14 cellular contexts compared by ENCODE assay signal in genomic region chr7:32680259-32681173, GRCh38.
DNase-seq lines count a peak whose midpoint lies in the region; ATAC-seq, FAIRE-seq and TF ChIP-seq lines count a peak whose summit lies in the region.
"Had no signal": no experiment of that assay in that cellular context is flagged by ENCODE, and none has a peak within 500 bp of the region (broad histone marks: within the 10 kb centered on the region; RNA-seq: fewer than 3 reads in every experiment).

No MANE protein-coding gene starts in this region.

- H2AK5ac ChIP-seq in H1 (ENCODE audit: low read depth, low read length), result peak overlapping the region; percentile 97; the same call in 1 of the 2 replicates

- CTCF ChIA-PET in H1 (lab: Charles Lee; ENCODE audit: partially characterized antibody), result no interaction called here

- POLR2A ChIA-PET in H1 (lab: Charles Lee; ENCODE audit: partially characterized antibody), result interaction anchor here (1.2 to 1.9 kb wide), 2 partner anchors 8 to 9 kb away, joined by 3 to 6 read pairs; no protein-coding TSS in a partner anchor

- DNase-seq in EL, result peak; percentile 13
- peak; percentile 19 for DNase-seq in NCI-H1048 (lab: John Stamatoyannopoulos, UW)
- DNase-seq in H1 (ENCODE audit: low read depth in 1 of 2, low spot score in 2 of 2), result peak in 1 of 2 experiments; percentile 10
- peak in 1 of 3 donors; percentile 41 for DNase-seq in mucosa of descending colon
- DNase-seq in activated naive CD8-positive, alpha-beta T cell treated with anti-CD3 and anti-CD28 coated beads for 36 hours, result no peak
- DNase-seq in GM12892 (ENCODE audit: insufficient read length), result no peak
- no peak for DNase-seq in stimulated activated CD4-positive, alpha-beta T cell treated with anti-CD3 and anti-CD28 coated beads, Interleukin-15, amount 100 ng/mL, for 24 hours
- DNase-seq: activated CD4-positive, alpha-beta T cell treated with anti-CD3 and anti-CD28 coated beads, Interleukin-2, amount 50 U/mL, for 48 hours; NCI-H446; stimulated activated naive CD8-positive, alpha-beta T cell treated with anti-CD3 and anti-CD28 coated beads, Interleukin-15, Interleukin-2, amounts not matched to agents 100 U/mL and 50 U/mL, for 24 hours had no signal

- H4K8ac ChIP-seq in H1 (ENCODE audit: extremely low read depth, insufficient read depth, low read length), result no peak overlapping the region

- no peaks in the 10 kb centered on the region for H3K36me3 Mint-ChIP-seq in activated naive CD8-positive, alpha-beta T cell treated with anti-CD3 and anti-CD28 coated beads for 36 hours

- peak overlapping the region; percentile 87 for H2BK20ac ChIP-seq in H1 (ENCODE audit: low read length)

- FAIRE-seq in H1 (lab: Jason Lieb, UNC) (peak; percentile 87), GM12892 (lab: Jason Lieb, UNC) (no peak)
- FAIRE-seq: HepG2 had no signal

- H3K27ac Mint-ChIP-seq in activated naive CD8-positive, alpha-beta T cell treated with anti-CD3 and anti-CD28 coated beads for 36 hours, result no peak overlapping the region
- H3K27ac Mint-ChIP-seq: neural progenitor cell had no signal

- H3K18ac ChIP-seq in H1 (ENCODE audit: extremely low read depth, low read length), result peak overlapping the region; percentile 88

- peak overlapping the region; percentile 99 for H2BK12ac ChIP-seq in H1 (ENCODE audit: low read depth, low read length)

- no peak overlapping the region for H2BK15ac ChIP-seq in H1 (ENCODE audit: low read length)

- H3K9me3 Mint-ChIP-seq in activated naive CD8-positive, alpha-beta T cell treated with anti-CD3 and anti-CD28 coated beads for 36 hours, result no peaks in the 10 kb centered on the region
- H3K9me3 Mint-ChIP-seq: neural progenitor cell had no signal

- H3K79me2 ChIP-seq in H1 (ENCODE audit: control insufficient read depth in 1 of 2, insufficient read depth in 2 of 2, low read length in 2 of 2), result no peaks in the 10 kb centered on the region

- H3K9ac ChIP-seq in H1 (replicated peaks in 1 of 4; ENCODE audit: extremely low read depth in 1 of 4, low read depth in 3 of 4, low read length in 3 of 4), result peak overlapping the region in 3 of 4 experiments; percentile 29 to 57 (median 46); a peak in 5 of 7 replicates
- H3K9ac ChIP-seq: neural progenitor cell had no signal

- no peaks in the 10 kb centered on the region for H3K27me3 ChIP-seq in H1 (replicated peaks in 1 of 4; ENCODE audit: control insufficient read depth in 3 of 4, extremely low read depth in 1 of 4, insufficient read depth in 3 of 4, low read length in 3 of 4)
- H3K27me3 ChIP-seq: neural progenitor cell had no signal

- H3K36me3 ChIP-seq in H1 (ENCODE audit: control insufficient read depth in 2 of 4, insufficient read depth in 4 of 4, low read length in 3 of 4) (peaks cover 0 to 14% (median 1%) of the 10 kb centered on the region in 4 experiments; a peak in 3 of 8 replicates), mucosa of descending colon (ENCODE audit: low read depth) (no peaks in the 10 kb centered on the region)
- H3K36me3 ChIP-seq: neural progenitor cell had no signal

- peak overlapping the region; percentile 34 for H4K91ac ChIP-seq in H1 (replicated peaks; ENCODE audit: insufficient read length, low read length)

- 31% methylated on average over 6 of the region's 6 CpGs; no CpG with 5 or more reads in 1 of the 2 experiments for WGBS in H1 (ENCODE audit: extremely low coverage in 1 of 2, insufficient coverage in 1 of 2, insufficient read length in 1 of 2, insufficient replicate concordance in 2 of 2, low coverage in 1 of 2, low lambda C conversion rate in 2 of 2, missing lambda C conversion rate in 1 of 2), 2 experiments

- H3K4me3 ChIP-seq in H1 (ENCODE audit: extremely low read depth in 1 of 4, insufficient read depth in 2 of 4, low read depth in 3 of 4, low read length in 4 of 4) (peak overlapping the region in 1 of 4 experiments; percentile 42; a peak in 1 of 8 replicates), mucosa of descending colon (no peak overlapping the region)
- H3K4me3 ChIP-seq: neural progenitor cell, SK-N-MC had no signal

- H3K27me3 Mint-ChIP-seq in activated naive CD8-positive, alpha-beta T cell treated with anti-CD3 and anti-CD28 coated beads for 36 hours, result peaks cover 2% of the 10 kb centered on the region

- peak overlapping the region; percentile 96 for H3K27ac ChIP-seq in H1 (ENCODE audit: low read depth, low read length)
- H3K27ac ChIP-seq: neural progenitor cell, SK-N-MC had no signal

- TF ChIP-seq POLR2A in H1 (IDR thresholded peaks at IDR 0.05; ENCODE audit: control extremely low read depth in 1 of 2, low read depth in 2 of 2, low read length in 2 of 2) (peak; percentile 20 to 64), GM12892 (IDR thresholded peaks at IDR 0.05; ENCODE audit: low read depth, low read length) (no peak)

- H3K4ac ChIP-seq in H1 (replicated peaks; ENCODE audit: insufficient read length, low read depth, low read length), result no peak overlapping the region

- TF ChIP-seq RAD21 in H1 (IDR thresholded peaks at IDR 0.05 in 1 of 2, conservative IDR thresholded peaks at IDR 0.05 in 1 of 2; ENCODE audit: low read depth in 2 of 2, low read length in 2 of 2), result no peak; a peak in 1 of 4 replicates

- no peak overlapping the region for H3K56ac ChIP-seq in H1 (replicated peaks; ENCODE audit: insufficient read length, low read depth, low read length)

- peak in 1 of 2 experiments; percentile 85; a peak in 1 of 3 replicates for TF ChIP-seq EP300 in H1 (IDR thresholded peaks at IDR 0.05; ENCODE audit: borderline replicate concordance in 1 of 2, low read depth in 2 of 2, low read length in 2 of 2)

- peaks cover 5 to 16% of the 10 kb centered on the region in 2 experiments; a peak in 3 of 4 replicates for H3K9me3 ChIP-seq in H1 (ENCODE audit: insufficient read depth in 2 of 2, low read depth in 1 of 2, low read length in 1 of 2)
- no peaks in the 10 kb centered on the region for H3K9me3 ChIP-seq in mucosa of descending colon

- peak overlapping the region; percentile 21 to 54 for H3K4me2 ChIP-seq in H1 (ENCODE audit: insufficient read depth in 1 of 2, low read depth in 2 of 2, low read length in 2 of 2)
- H3K4me2 ChIP-seq: neural progenitor cell had no signal

- H3K4me1 Mint-ChIP-seq in activated naive CD8-positive, alpha-beta T cell treated with anti-CD3 and anti-CD28 coated beads for 36 hours, result peaks cover 18% of the 10 kb centered on the region
- H3K4me1 Mint-ChIP-seq: neural progenitor cell had no signal

- peaks cover 4 to 13% (median 9%) of the 10 kb centered on the region in 4 experiments for H3K4me1 ChIP-seq in H1 (replicated peaks in 1 of 4; ENCODE audit: control insufficient read depth in 3 of 4, insufficient read depth in 4 of 4, low read length in 3 of 4)
- H3K4me1 ChIP-seq in mucosa of descending colon (ENCODE audit: low read depth), result no peaks in the 10 kb centered on the region
- H3K4me1 ChIP-seq: neural progenitor cell had no signal

- H3K14ac ChIP-seq in H1 (ENCODE audit: insufficient read length), result no peak overlapping the region

- H3K79me1 ChIP-seq in H1 (ENCODE audit: low read depth, low read length), result no peaks in the 10 kb centered on the region

- no peak overlapping the region for H2BK120ac ChIP-seq in H1 (replicated peaks; ENCODE audit: low read depth, low read length)

- no peak overlapping the region for H3K23ac ChIP-seq in H1 (ENCODE audit: insufficient read length)

- intact Hi-C loops in mucosa of descending colon (cut with DNase I, micrococcal nuclease), result no loop called here

- no peaks in the 10 kb centered on the region for H3K23me2 ChIP-seq in H1 (ENCODE audit: low read depth, low read length)

- ATAC-seq in mucosa of descending colon, result peak; percentile 82
- ATAC-seq in GM18498 (IDR thresholded peaks at IDR 0.05; ENCODE audit: unreplicated experiment), result no peak
- ATAC-seq: HepG2; stimulated activated naive CD8-positive, alpha-beta T cell treated with anti-CD3 and anti-CD28 coated beads, Interleukin-15, Interleukin-2, amounts not matched to agents 100 U/mL and 50 U/mL, for 24 hours had no signal

- no peak overlapping the region for H4K5ac ChIP-seq in H1 (ENCODE audit: insufficient read length, low read depth, low read length)

- no peak for TF ChIP-seq CTCF in H1 (IDR thresholded peaks at IDR 0.05; ENCODE audit: control extremely low read depth in 1 of 3, insufficient read depth in 1 of 3, low read depth in 1 of 3, low read length in 3 of 3)
- TF ChIP-seq CTCF in mucosa of descending colon (IDR thresholded peaks at IDR 0.05), result no peak

- no peaks in the 10 kb centered on the region for H4K20me1 ChIP-seq in H1 (replicated peaks in 1 of 2; ENCODE audit: control insufficient read depth in 1 of 2, insufficient read depth in 2 of 2, low read length in 2 of 2)

- peak overlapping the region; percentile 97 for H2BK5ac ChIP-seq in H1 (ENCODE audit: low read depth, low read length)

- H3K4me3 Mint-ChIP-seq in activated naive CD8-positive, alpha-beta T cell treated with anti-CD3 and anti-CD28 coated beads for 36 hours, result no peak overlapping the region
- H3K4me3 Mint-ChIP-seq: neural progenitor cell had no signal

- no peak overlapping the region for H2AFZ ChIP-seq in H1 (ENCODE audit: low read length)
- H2AFZ ChIP-seq: neural progenitor cell had no signal

TF ChIP-seq in H1, 55 proteins besides CTCF, POLR2A, EP300 and RAD21 (continues in another document):
- TF ChIP-seq CTBP2 (IDR thresholded peaks at IDR 0.05; ENCODE audit: borderline replicate concordance, insufficient read depth, insufficient read length, low read length), result no peak
- 0 out of 2 replicates have a peak, but pooled peaks have one; percentile 13 for TF ChIP-seq E2F6 (IDR thresholded peaks at IDR 0.05)
- TF ChIP-seq KDM1A (IDR thresholded peaks at IDR 0.05; ENCODE audit: borderline replicate concordance, low read length), result 0 out of 2 replicates have a peak, but pooled peaks have one; percentile 47
- TF ChIP-seq GTF2F1 (IDR thresholded peaks at IDR 0.05; ENCODE audit: borderline replicate concordance, low read depth, low read length), result no peak
- TF ChIP-seq, protein P1, sequence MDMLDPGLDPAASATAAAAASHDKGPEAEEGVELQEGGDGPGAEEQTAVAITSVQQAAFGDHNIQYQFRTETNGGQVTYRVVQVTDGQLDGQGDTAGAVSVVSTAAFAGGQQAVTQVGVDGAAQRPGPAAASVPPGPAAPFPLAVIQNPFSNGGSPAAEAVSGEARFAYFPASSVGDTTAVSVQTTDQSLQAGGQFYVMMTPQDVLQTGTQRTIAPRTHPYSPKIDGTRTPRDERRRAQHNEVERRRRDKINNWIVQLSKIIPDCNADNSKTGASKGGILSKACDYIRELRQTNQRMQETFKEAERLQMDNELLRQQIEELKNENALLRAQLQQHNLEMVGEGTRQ (IDR thresholded peaks at IDR 0.05; ENCODE audit: low read length), result no peak
- peak; percentile 98 for TF ChIP-seq SRF (IDR thresholded peaks at IDR 0.05; ENCODE audit: low read depth, low read length)
- no peak for TF ChIP-seq TAF7 (optimal IDR thresholded peaks at IDR 0.05; ENCODE audit: borderline replicate concordance, low read depth, low read length)
- TF ChIP-seq RBBP5 (IDR thresholded peaks at IDR 0.05; ENCODE audit: borderline replicate concordance, low read depth, low read length), result peak; percentile 17; the same call in 1 of the 2 replicates

Comparison
In these comparisons a context has a peak if more than half of its experiments do, and no peak if none do; other contexts are left out.
1. DNase-seq: peak in EL (single experiment) and NCI-H1048 (single experiment); none in activated naive CD8-positive, alpha-beta T cell treated with anti-CD3 and anti-CD28 coated beads for 36 hours (single experiment), GM12892 (single experiment) and stimulated activated CD4-positive, alpha-beta T cell treated with anti-CD3 and anti-CD28 coated beads, Interleukin-15, amount 100 ng/mL, for 24 hours (single experiment).